Comparison of ENCODE assay signal across 21 cellular contexts in the genomic region with DNA sequence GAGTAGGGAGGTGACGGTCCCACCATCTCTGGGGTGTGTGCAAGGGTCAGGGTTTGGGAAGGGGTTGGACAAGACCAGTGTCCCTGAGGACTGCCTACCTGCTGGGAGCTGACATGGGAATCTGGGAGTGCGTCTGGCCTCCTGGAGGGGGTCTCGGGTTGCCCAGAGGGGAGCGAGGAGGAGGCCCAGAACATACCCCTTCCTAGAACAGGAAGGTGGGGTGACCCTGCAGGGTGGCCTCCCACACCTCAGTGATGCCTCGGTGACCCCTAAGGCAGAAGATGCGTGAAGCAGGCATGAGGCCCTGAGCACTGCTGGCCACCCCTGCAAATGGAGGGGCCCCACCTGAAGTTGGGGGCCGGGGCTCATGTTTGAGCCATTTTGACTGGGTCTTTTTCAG. TPM values are rescaled to one million over a fixed set of nuclear protein-coding genes. Genes with fewer than 3 reads are reported as not detected.
A peak's percentile ranks its signal among the peaks of the same experiment; 100 is the strongest.
DNase-seq lines count a peak whose midpoint lies in the region; ATAC-seq and TF ChIP-seq lines count a peak whose summit lies in the region.
"Had no signal": no experiment of that assay in that cellular context is flagged by ENCODE, and none has a peak within 500 bp of the region (broad histone marks: within the 10 kb centered on the region; RNA-seq: fewer than 3 reads in every experiment).

No MANE protein-coding gene starts in this region.

- no peaks in the 10 kb centered on the region for H3K79me2 ChIP-seq in hepatocyte

- H3K18ac ChIP-seq in neuronal stem cell (ENCODE audit: low read length): no peak overlapping the region

- peak overlapping the region; percentile 30 for H3K27ac Mint-ChIP-seq in activated CD8-positive, alpha-beta T cell treated with anti-CD3 and anti-CD28 coated beads, Interleukin-2, amount 10 ng/mL, durations not matched to agents 7 days and 5 days
- H3K27ac Mint-ChIP-seq in activated CD8-positive, alpha-beta T cell treated with anti-CD3 and anti-CD28 coated beads for 36 hours: no peak overlapping the region
- H3K27ac Mint-ChIP-seq: CD4-positive, CD25-positive, alpha-beta regulatory T cell had no signal

- H3K27ac ChIP-seq in caudate nucleus (ENCODE audit: low read depth, low read length): peak overlapping the region; percentile 100
- H3K27ac ChIP-seq in neuronal stem cell (replicated peaks; ENCODE audit: low read length): no peak overlapping the region
- no peak overlapping the region for H3K27ac ChIP-seq in hepatocyte
- H3K27ac ChIP-seq in sigmoid colon: no peak overlapping the region

- peaks cover 8% of the 10 kb centered on the region for H3K79me1 ChIP-seq in neuronal stem cell (ENCODE audit: low read depth, low read length)

- POLR2A ChIA-PET in activated CD8-positive, alpha-beta T cell treated with anti-CD3 and anti-CD28 coated beads, Interleukin-2, amount 10 ng/mL, durations not matched to agents 7 days and 5 days (lab: Charles Lee): no interaction called here
- POLR2A ChIA-PET in activated CD8-positive, alpha-beta T cell treated with anti-CD3 and anti-CD28 coated beads for 36 hours (lab: Charles Lee): no interaction called here

- H3K9ac ChIP-seq in neuronal stem cell (ENCODE audit: low read depth, low read length, poor library complexity): no peak overlapping the region

- H3K4me2 ChIP-seq in neuronal stem cell (ENCODE audit: insufficient read depth, low read length, poor library complexity, severe bottlenecking): no peak overlapping the region
- no peak overlapping the region for H3K4me2 ChIP-seq in hepatocyte

- TF ChIP-seq POLR2A in sigmoid colon (IDR thresholded peaks at IDR 0.05): no peak

- H3K4me3 ChIP-seq in neuronal stem cell (ENCODE audit: low read length in 2 of 2) (no peak overlapping the region), hepatocyte (no peak overlapping the region), sigmoid colon (no peak overlapping the region)
- H3K4me3 ChIP-seq: GM12878 had no signal

- no peaks in the 10 kb centered on the region for H4K20me1 ChIP-seq in hepatocyte (ENCODE audit: insufficient read depth, poor library complexity, severe bottlenecking)

- peaks cover 4 to 10% of the 10 kb centered on the region in 2 donors for H3K4me1 ChIP-seq in neuronal stem cell (ENCODE audit: control insufficient read depth in 2 of 2, insufficient read depth in 1 of 2, low read depth in 1 of 2, low read length in 2 of 2)
- no peaks in the 10 kb centered on the region for H3K4me1 ChIP-seq in hepatocyte (ENCODE audit: insufficient read depth)
- H3K4me1 ChIP-seq in sigmoid colon: peaks cover 0 to 20% (median 0%) of the 10 kb centered on the region in 4 donors

- no peak overlapping the region for H3K4ac ChIP-seq in neuronal stem cell (ENCODE audit: low read length)

- no peak for DNase-seq in activated CD8-positive, alpha-beta T cell treated with anti-CD3 and anti-CD28 coated beads, Interleukin-2, amount 10 ng/mL, durations not matched to agents 7 days and 5 days
- no peak for DNase-seq in activated CD8-positive, alpha-beta T cell treated with anti-CD3 and anti-CD28 coated beads for 36 hours
- DNase-seq in caudate nucleus (lab: John Stamatoyannopoulos, UW) (no peak), neuronal stem cell (ENCODE audit: low spot score) (no peak), hepatocyte (ENCODE audit: low spot score) (no peak), sigmoid colon (no peak)
- DNase-seq: 8988T; C1 segment of cervical spinal cord; CD4-positive, CD25-positive, alpha-beta regulatory T cell; CD8-positive, alpha-beta memory T cell; COR-L47; DMS 273 treated with DMSO at 0.1 percent for 48 hours; DMS53; DND-41; EL; H9 had no signal

- no peak for ATAC-seq in activated CD8-positive, alpha-beta T cell treated with anti-CD3 and anti-CD28 coated beads, Interleukin-2, amount 10 ng/mL, durations not matched to agents 7 days and 5 days
- ATAC-seq in activated CD8-positive, alpha-beta T cell treated with anti-CD3 and anti-CD28 coated beads for 36 hours: no peak
- no peak for ATAC-seq in GM21447 (IDR thresholded peaks at IDR 0.05; ENCODE audit: unreplicated experiment)
- ATAC-seq: GM12878 had no signal

- H3K9me3 Mint-ChIP-seq in activated CD8-positive, alpha-beta T cell treated with anti-CD3 and anti-CD28 coated beads, Interleukin-2, amount 10 ng/mL, durations not matched to agents 7 days and 5 days (ENCODE audit: insufficient read depth): no peaks in the 10 kb centered on the region
- no peaks in the 10 kb centered on the region for H3K9me3 Mint-ChIP-seq in activated CD8-positive, alpha-beta T cell treated with anti-CD3 and anti-CD28 coated beads for 36 hours
- H3K9me3 Mint-ChIP-seq: CD4-positive, CD25-positive, alpha-beta regulatory T cell; CD8-positive, alpha-beta memory T cell; H9 had no signal

- H2AFZ ChIP-seq in neuronal stem cell (ENCODE audit: low read length) (no peak overlapping the region), hepatocyte (no peak overlapping the region)

- no peak overlapping the region for H2BK120ac ChIP-seq in neuronal stem cell (ENCODE audit: low read depth, low read length)

- H2BK5ac ChIP-seq in neuronal stem cell (ENCODE audit: low read length): no peak overlapping the region

- H3K27me3 Mint-ChIP-seq in activated CD8-positive, alpha-beta T cell treated with anti-CD3 and anti-CD28 coated beads, Interleukin-2, amount 10 ng/mL, durations not matched to agents 7 days and 5 days (ENCODE audit: low read depth): no peaks in the 10 kb centered on the region
- H3K27me3 Mint-ChIP-seq in activated CD8-positive, alpha-beta T cell treated with anti-CD3 and anti-CD28 coated beads for 36 hours: no peaks in the 10 kb centered on the region
- H3K27me3 Mint-ChIP-seq: CD4-positive, CD25-positive, alpha-beta regulatory T cell; CD8-positive, alpha-beta memory T cell had no signal

- H4K8ac ChIP-seq in neuronal stem cell (ENCODE audit: low read depth, low read length): no peak overlapping the region

- H3K4me1 Mint-ChIP-seq in activated CD8-positive, alpha-beta T cell treated with anti-CD3 and anti-CD28 coated beads, Interleukin-2, amount 10 ng/mL, durations not matched to agents 7 days and 5 days (ENCODE audit: low read depth): peaks cover 12% of the 10 kb centered on the region
- peaks cover 10% of the 10 kb centered on the region for H3K4me1 Mint-ChIP-seq in activated CD8-positive, alpha-beta T cell treated with anti-CD3 and anti-CD28 coated beads for 36 hours (ENCODE audit: low read depth)

- no peak overlapping the region for H2BK15ac ChIP-seq in neuronal stem cell (ENCODE audit: low read length)

- intact Hi-C loops in activated CD8-positive, alpha-beta T cell treated with anti-CD3 and anti-CD28 coated beads for 36 hours (cut with micrococcal nuclease): no loop called here
- intact Hi-C loops in sigmoid colon (cut with DNase I): no loop called here

- H2BK12ac ChIP-seq in neuronal stem cell (ENCODE audit: low read length): no peak overlapping the region

- H3K36me3 ChIP-seq in neuronal stem cell (replicated peaks in 1 of 2; ENCODE audit: control insufficient read depth in 2 of 2, insufficient read depth in 2 of 2, low read length in 2 of 2) (peaks cover 0 to 2% of the 10 kb centered on the region in 2 donors), hepatocyte (replicated peaks; ENCODE audit: insufficient read depth, low read depth) (no peaks in the 10 kb centered on the region), sigmoid colon (no peaks in the 10 kb centered on the region)

- no peak for TF ChIP-seq EP300 in sigmoid colon (IDR thresholded peaks at IDR 0.05)

- H4K91ac ChIP-seq in neuronal stem cell (ENCODE audit: low read depth, low read length, poor library complexity): no peak overlapping the region

- H3K9me2 ChIP-seq in hepatocyte (replicated peaks; ENCODE audit: insufficient read depth): no peaks in the 10 kb centered on the region

- H3K27me3 ChIP-seq in neuronal stem cell (ENCODE audit: control insufficient read depth in 3 of 3, insufficient read depth in 3 of 3, low read depth in 1 of 3, low read length in 3 of 3): no peaks in the 10 kb centered on the region
- H3K27me3 ChIP-seq in hepatocyte: no peaks in the 10 kb centered on the region
- no peaks in the 10 kb centered on the region for H3K27me3 ChIP-seq in sigmoid colon

- no CpG with 5 or more reads among the region's 7 CpGs for whole genome bisulfite sequencing in neuronal stem cell (ENCODE audit: extremely low coverage in 2 of 2, insufficient read length in 2 of 2, insufficient replicate concordance in 1 of 2), 2 donors
- 91% methylated on average over 7 of the region's 7 CpGs for WGBS in hepatocyte (ENCODE audit: low lambda C conversion rate, missing lambda C conversion rate)
- WGBS in sigmoid colon, 2 donors: 90 to 93% methylated on average over 7 of the region's 7 CpGs

- no peak for TF ChIP-seq CTCF in activated CD8-positive, alpha-beta T cell treated with anti-CD3 and anti-CD28 coated beads for 36 hours (IDR thresholded peaks at IDR 0.05)
- TF ChIP-seq CTCF in hepatocyte (IDR thresholded peaks at IDR 0.05; ENCODE audit: poor library complexity) (no peak), sigmoid colon (IDR thresholded peaks at IDR 0.05) (no peak)

- H3K14ac ChIP-seq in neuronal stem cell (ENCODE audit: low read length): peak overlapping the region; percentile 23

- CTCF ChIA-PET in activated CD8-positive, alpha-beta T cell treated with anti-CD3 and anti-CD28 coated beads, Interleukin-2, amount 10 ng/mL, durations not matched to agents 7 days and 5 days (lab: Charles Lee): no interaction called here
- CTCF ChIA-PET in activated CD8-positive, alpha-beta T cell treated with anti-CD3 and anti-CD28 coated beads for 36 hours (lab: Charles Lee): no interaction called here

- no peaks in the 10 kb centered on the region for H3K36me3 Mint-ChIP-seq in activated CD8-positive, alpha-beta T cell treated with anti-CD3 and anti-CD28 coated beads, Interleukin-2, amount 10 ng/mL, durations not matched to agents 7 days and 5 days (ENCODE audit: low read depth)
- no peaks in the 10 kb centered on the region for H3K36me3 Mint-ChIP-seq in activated CD8-positive, alpha-beta T cell treated with anti-CD3 and anti-CD28 coated beads for 36 hours (ENCODE audit: low read depth)
- H3K36me3 Mint-ChIP-seq: CD4-positive, CD25-positive, alpha-beta regulatory T cell had no signal

- no peak overlapping the region for H2AK5ac ChIP-seq in neuronal stem cell (ENCODE audit: low read depth, low read length)

- H3K4me3 Mint-ChIP-seq in activated CD8-positive, alpha-beta T cell treated with anti-CD3 and anti-CD28 coated beads, Interleukin-2, amount 10 ng/mL, durations not matched to agents 7 days and 5 days: no peak overlapping the region
- no peak overlapping the region for H3K4me3 Mint-ChIP-seq in activated CD8-positive, alpha-beta T cell treated with anti-CD3 and anti-CD28 coated beads for 36 hours
- H3K4me3 Mint-ChIP-seq: CD8-positive, alpha-beta memory T cell had no signal

- H3K9me3 ChIP-seq in neuronal stem cell (replicated peaks in 1 of 2; ENCODE audit: control insufficient read depth in 2 of 2, insufficient read depth in 1 of 2, low read depth in 1 of 2, low read length in 2 of 2) (no peaks in the 10 kb centered on the region), hepatocyte (ENCODE audit: low read depth) (no peaks in the 10 kb centered on the region), sigmoid colon (no peaks in the 10 kb centered on the region)

- H3K23ac ChIP-seq in neuronal stem cell (ENCODE audit: low read depth, low read length, poor library complexity): peak overlapping the region; percentile 78

RNA-seq across cellular contexts. Expression of a gene that starts 26.4 kb away (rescaled TPM):
- under 1 TPM; 0.21 to 0.31 TPM for total RNA-seq in activated CD8-positive, alpha-beta T cell treated with anti-CD3 and anti-CD28 coated beads, Interleukin-2, amount 10 ng/mL, durations not matched to agents 7 days and 5 days
- total RNA-seq in activated CD8-positive, alpha-beta T cell treated with anti-CD3 and anti-CD28 coated beads for 36 hours: not detected
- polyA plus RNA-seq in neuronal stem cell (2013, experiment 1 of 2): 2.0 TPM
- polyA plus RNA-seq in neuronal stem cell (2013, experiment 2 of 2): 2.2 TPM
- total RNA-seq in hepatocyte (not detected in 2 replicates), sigmoid colon (under 1 TPM in 2 of 4 donors, not detected in 2; 0.33 to 0.81 TPM)
- polyA plus RNA-seq in hepatocyte (1.0 and 1.4 TPM in 2 replicates), sigmoid colon (under 1 TPM in 1 of 3 donors, not detected in 2; 0.06 TPM)
- total RNA-seq: A673; CD4-positive, CD25-positive, alpha-beta regulatory T cell; CD8-positive, alpha-beta memory T cell; G401; H9; HT-29 had no signal

RNA-seq across cellular contexts. Expression of a gene that starts 29.9 kb away (rescaled TPM):
- total RNA-seq in activated CD8-positive, alpha-beta T cell treated with anti-CD3 and anti-CD28 coated beads, Interleukin-2, amount 10 ng/mL, durations not matched to agents 7 days and 5 days: 1 to 10 TPM in 1 of 2 experiments, under 1 TPM in 1; 0.79 to 1.0 TPM
- total RNA-seq in activated CD8-positive, alpha-beta T cell treated with anti-CD3 and anti-CD28 coated beads for 36 hours: under 1 TPM; 0.20 to 0.22 TPM
- 4.5 TPM for polyA plus RNA-seq in neuronal stem cell (2013, experiment 1 of 2)
- 4.5 TPM for polyA plus RNA-seq in neuronal stem cell (2013, experiment 2 of 2)
- total RNA-seq in hepatocyte (1.8 and 2.7 TPM in 2 replicates), sigmoid colon (1 to 10 TPM; 2.1 to 5.3 (median 3.5) TPM)
- polyA plus RNA-seq in hepatocyte (4.8 and 5.3 TPM in 2 replicates), sigmoid colon (1 to 10 TPM in 1 of 3 donors, under 1 TPM in 2; 0.23 to 1.5 (median 0.60) TPM)

RNA-seq across cellular contexts. Expression of a gene that starts 45.0 kb away (rescaled TPM):
- under 1 TPM; 0.21 to 0.26 TPM for total RNA-seq in activated CD8-positive, alpha-beta T cell treated with anti-CD3 and anti-CD28 coated beads, Interleukin-2, amount 10 ng/mL, durations not matched to agents 7 days and 5 days
- under 1 TPM; 0.50 to 0.56 TPM for total RNA-seq in activated CD8-positive, alpha-beta T cell treated with anti-CD3 and anti-CD28 coated beads for 36 hours
- 36.9 TPM for polyA plus RNA-seq in neuronal stem cell (2013, experiment 1 of 2)
- polyA plus RNA-seq in neuronal stem cell (2013, experiment 2 of 2): 37.0 TPM
- total RNA-seq in hepatocyte (4.1 and 4.5 TPM in 2 replicates), sigmoid colon (10 to 100 TPM; 22.8 to 27.6 (median 24.9) TPM)
- polyA plus RNA-seq in hepatocyte (3.4 and 5.1 TPM in 2 replicates), sigmoid colon (1 to 10 TPM in 1 of 3 donors, under 1 TPM in 2; under 0.01 to 2.6 (median 0.46) TPM)
